17 cellular contexts compared by ENCODE assay signal in genomic region chr5:59236996-59237395, GRCh38.
DNase-seq lines count a peak whose midpoint lies in the region; ATAC-seq, FAIRE-seq and TF ChIP-seq lines count a peak whose summit lies in the region.
"Had no signal": no experiment of that assay in that cellular context is flagged by ENCODE, and none has a peak within 500 bp of the region (broad histone marks: within the 10 kb centered on the region; RNA-seq: fewer than 3 reads in every experiment).

No MANE protein-coding gene starts in this region.

- H3K27me3 ChIP-seq in bronchial epithelial cell (ENCODE audit: control insufficient read depth, insufficient read depth, low read length) (no peaks in the 10 kb centered on the region), Caco-2 (replicated peaks; ENCODE audit: control insufficient read depth, insufficient read depth, low read length) (no peaks in the 10 kb centered on the region)

- POLR2A ChIA-PET in A549 (lab: Yijun Ruan, JAX) (no interaction called here), Caco-2 (lab: Charles Lee) (no interaction called here)

- H3K36me3 ChIP-seq in bronchial epithelial cell (ENCODE audit: control insufficient read depth, insufficient read depth, low read length) (no peaks in the 10 kb centered on the region), Caco-2 (ENCODE audit: control insufficient read depth, insufficient read depth, low read length) (no peaks in the 10 kb centered on the region)

- peak in 1 of 2 experiments; percentile 11; a peak in 2 of 6 replicates for ATAC-seq in A549

- H3K4me1 Mint-ChIP-seq in Caco-2 (ENCODE audit: low read depth, unreplicated experiment): peaks cover 29% of the 10 kb centered on the region

- peaks cover 8% of the 10 kb centered on the region for H3K9me3 Mint-ChIP-seq in Caco-2 (ENCODE audit: unreplicated experiment)

- H3K4me3 Mint-ChIP-seq in Caco-2 (ENCODE audit: unreplicated experiment): no peak overlapping the region

- H3K9me3 ChIP-seq in A549 (no peaks in the 10 kb centered on the region), Caco-2 (no peaks in the 10 kb centered on the region)

- H3K4me2 ChIP-seq in A549: peak overlapping the region; percentile 60

- no TSS peak for BruUV-seq in Caco-2 (replicated peaks; lab: Mats Ljungman, UMichigan)

- TF ChIP-seq POLR2A in A549 (IDR thresholded peaks at IDR 0.05; ENCODE audit: low read length): no peak

- no peak overlapping the region for H3K27ac Mint-ChIP-seq in Caco-2 (ENCODE audit: unreplicated experiment)

- TF ChIP-seq CTCF in A549 (IDR thresholded peaks at IDR 0.05) (no peak), bronchial epithelial cell (IDR thresholded peaks at IDR 0.05; ENCODE audit: insufficient read depth, low read length, severe bottlenecking) (no peak), Caco-2 (IDR thresholded peaks at IDR 0.05; ENCODE audit: insufficient read depth in 1 of 2, low read depth in 1 of 2, low read length in 1 of 2, severe bottlenecking in 1 of 2, unreplicated experiment in 1 of 2) (no peak)

- DNase-seq in A549 (ENCODE audit: low read depth in 1 of 2, low spot score in 1 of 2) (no peak), HT1080 (ENCODE audit: low read depth) (peak; percentile 2), bronchial epithelial cell (ENCODE audit: low read depth) (peak; percentile 40), kidney tubule cell (ENCODE audit: low spot score) (peak; percentile 3), dermis blood vessel endothelial cell (no peak), Caco-2 (no peak), middle frontal gyrus (ENCODE audit: extremely low spot score, low spot score) (no peak), OCI-M2 (lab: John Stamatoyannopoulos, UW; ENCODE audit: unreplicated experiment) (no peak)
- DNase-seq: GF-D8, H7, NCI-H187 treated with DMSO at 0.1 percent for 48 hours, NCI-H2171 treated with DMSO at 0.1 percent for 48 hours, NCI-H510A treated with DMSO at 0.1 percent for 48 hours, SHP77 treated with DMSO at 0.1 percent for 48 hours had no signal

- intact Hi-C loops in Caco-2 (cut with micrococcal nuclease; ENCODE audit: unreplicated experiment): no loop called here

- H3K27ac ChIP-seq in A549: peak overlapping the region; percentile 59 to 73
- H3K27ac ChIP-seq: C4-2B had no signal

- H3K4me1 ChIP-seq in A549 (peaks cover 91% of the 10 kb centered on the region), Caco-2 (peaks cover 28% of the 10 kb centered on the region)

- no peaks in the 10 kb centered on the region for H3K27me3 Mint-ChIP-seq in Caco-2 (ENCODE audit: insufficient read depth, unreplicated experiment)

- TF ChIP-seq RAD21 in A549 (conservative IDR thresholded peaks at IDR 0.05 in 1 of 2, IDR thresholded peaks at IDR 0.05 in 1 of 2): no peak

- no peak for TF ChIP-seq EP300 in A549 (IDR thresholded peaks at IDR 0.05)

- H3K4me3 ChIP-seq in A549 (no peak overlapping the region), bronchial epithelial cell (ENCODE audit: low read depth, low read length) (no peak overlapping the region), Caco-2 (ENCODE audit: low read depth, low read length) (no peak overlapping the region)

- CTCF ChIA-PET in A549 (lab: Yijun Ruan, JAX) (interaction anchor here (1.0 to 1.9 kb wide), 7 partner anchors 9 to 131 kb away, joined by 3 to 8 read pairs (median 4); no protein-coding TSS in a partner anchor), Caco-2 (lab: Charles Lee) (interaction anchor here (0.6 kb wide), 1 partner anchor 15 kb away, joined by 4 read pairs; no protein-coding TSS in a partner anchor)

- FAIRE-seq in A549 (lab: Jason Lieb, UNC) (no peak), bronchial epithelial cell (lab: Jason Lieb, UNC) (no peak)
- FAIRE-seq: A204.1, RCC 7860 had no signal

- no peaks in the 10 kb centered on the region for H3K36me3 Mint-ChIP-seq in Caco-2 (ENCODE audit: insufficient read depth, unreplicated experiment)

TF ChIP-seq in A549, 52 proteins besides CTCF, POLR2A, EP300 and RAD21:
- peak in 1 of 2 experiments; percentile 23; a peak in 1 of 5 replicates for TF ChIP-seq JUN (IDR thresholded peaks at IDR 0.05)
- no peak for TF ChIP-seq TP53 (CRISPR knock-in tag; IDR thresholded peaks at IDR 0.05)
- TF ChIP-seq MAZ (IDR thresholded peaks at IDR 0.05; ENCODE audit: borderline replicate concordance, low read depth, low read length): no peak
- TF ChIP-seq CEBPB (IDR thresholded peaks at IDR 0.05): no peak
- TF ChIP-seq RNF2 (IDR thresholded peaks at IDR 0.05; ENCODE audit: borderline replicate concordance, low read depth): no peak
- no peak for TF ChIP-seq BCL3 (IDR thresholded peaks at IDR 0.05)
- no peak for TF ChIP-seq HDAC2 (IDR thresholded peaks at IDR 0.05)
- no peak for TF ChIP-seq HOXB13 (CRISPR knock-in tag; IDR thresholded peaks at IDR 0.05; ENCODE audit: low read depth)
- no peak for TF ChIP-seq TFCP2L1 (CRISPR knock-in tag; IDR thresholded peaks at IDR 0.05)
- no peak for TF ChIP-seq CBX8 (IDR thresholded peaks at IDR 0.05)
- TF ChIP-seq JUNB (IDR thresholded peaks at IDR 0.05): peak; percentile 35; the same call in 1 of the 2 replicates
- TF ChIP-seq NR3C1 (IDR thresholded peaks at IDR 0.05): no peak
- peak; percentile 20; the same call in 1 of the 2 replicates for TF ChIP-seq FOSL2 (IDR thresholded peaks at IDR 0.05)
- TF ChIP-seq FOSL2 (CRISPR knock-in tag; IDR thresholded peaks at IDR 0.05): peak; percentile 52
- TF ChIP-seq FOXS1 (CRISPR knock-in tag; IDR thresholded peaks at IDR 0.05): peak; percentile 53; the same call in 1 of the 2 replicates

Comparison
In these comparisons a context has a peak if more than half of its experiments do, and no peak if none do; other contexts are left out.
1. DNase-seq: peak in HT1080 (single experiment), bronchial epithelial cell (single experiment) and kidney tubule cell (single experiment); none in A549 (0 of 2), dermis blood vessel endothelial cell (single experiment), Caco-2 (0 of 2), middle frontal gyrus (single experiment) and OCI-M2 (single experiment).